In genomic region chr1:112665857-112666256, GRCh38 we compare ENCODE assay signal across 22 cellular contexts. TPM values are rescaled to one million over a fixed set of nuclear protein-coding genes. Genes with fewer than 3 reads are reported as not detected.
"Had no signal": no experiment of that assay in that cellular context is flagged by ENCODE, and none has a peak within 500 bp of the region (broad histone marks: within the 10 kb centered on the region; RNA-seq: fewer than 3 reads in every experiment).

No MANE protein-coding gene starts in this region.

- H3K4me3 ChIP-seq: esophagus squamous epithelium, prostate gland, SJSA1, suprapubic skin had no signal

- H3K27me3 ChIP-seq: esophagus squamous epithelium, SJSA1, suprapubic skin had no signal

- H3K4me1 ChIP-seq: esophagus squamous epithelium, prostate gland, SJSA1, suprapubic skin had no signal

- H3K27me3 Mint-ChIP-seq: activated naive CD8-positive, alpha-beta T cell treated with anti-CD3 and anti-CD28 coated beads, Interleukin-2, amount 10 ng/mL, durations not matched to agents 7 days and 5 days; type B pancreatic cell had no signal

- ATAC-seq: left ventricle myocardium superior, right cardiac atrium had no signal

- DNase-seq: activated CD4-positive, alpha-beta T cell treated with anti-CD3 and anti-CD28 coated beads, Interleukin-2, amount 50 U/mL, for 48 hours; activated CD4-positive, CD25-positive, alpha-beta regulatory T cell treated with anti-CD3 and anti-CD28 coated beads, Interleukin-2, amount 50 U/mL, for 72 hours; activated naive CD8-positive, alpha-beta T cell treated with anti-CD3 and anti-CD28 coated beads, Interleukin-2, amount 10 ng/mL, durations not matched to agents 7 days and 5 days; anterior cingulate cortex; cortex of kidney; effector CD8-positive, alpha-beta T cell; esophagus squamous epithelium; glutamatergic neuron; hypothalamus; kidney glomerular epithelial cell; left ventricle myocardium superior; mesenchymal stem cell; nephron progenitor cell; right cardiac atrium; small intestine; stimulated activated CD4-positive, alpha-beta T cell treated with anti-CD3 and anti-CD28 coated beads, Interleukin-4, amount 100 ng/mL, for 4 hours; stimulated activated CD8-positive, alpha-beta memory T cell treated with anti-CD3 and anti-CD28 coated beads, Interleukin-4, amount 100 ng/mL, for 48 hours; stimulated activated naive CD4-positive, alpha-beta T cell treated with Interleukin-2 at 50 U/mL for 16 hours had no signal

- H3K27ac Mint-ChIP-seq: activated naive CD8-positive, alpha-beta T cell treated with anti-CD3 and anti-CD28 coated beads, Interleukin-2, amount 10 ng/mL, durations not matched to agents 7 days and 5 days; nephron progenitor cell; type B pancreatic cell had no signal

- H3K9me3 Mint-ChIP-seq: activated naive CD8-positive, alpha-beta T cell treated with anti-CD3 and anti-CD28 coated beads, Interleukin-2, amount 10 ng/mL, durations not matched to agents 7 days and 5 days; nephron progenitor cell; type B pancreatic cell had no signal

- H3K4me3 Mint-ChIP-seq: activated naive CD8-positive, alpha-beta T cell treated with anti-CD3 and anti-CD28 coated beads, Interleukin-2, amount 10 ng/mL, durations not matched to agents 7 days and 5 days; nephron progenitor cell; type B pancreatic cell had no signal

- H3K4me1 Mint-ChIP-seq: nephron progenitor cell had no signal

- H3K9me3 ChIP-seq: esophagus squamous epithelium, prostate gland, SJSA1, suprapubic skin had no signal

- H3K27ac ChIP-seq: esophagus squamous epithelium, prostate gland, SJSA1, suprapubic skin had no signal

RNA-seq across cellular contexts. Expression of gene PPM1J, which starts 49.3 kb away (rescaled TPM):
- total RNA-seq: SJSA1 had no signal
